Comparison of ENCODE assay signal across 9 cellular contexts in genomic region chr5:160269017-160269416, GRCh38. TPM values are rescaled to one million over a fixed set of nuclear protein-coding genes. Genes with fewer than 3 reads are reported as not detected.
DNase-seq lines count a peak whose midpoint lies in the region; ATAC-seq and TF ChIP-seq lines count a peak whose summit lies in the region.
"Had no signal": no experiment of that assay in that cellular context is flagged by ENCODE, and none has a peak within 500 bp of the region (broad histone marks: within the 10 kb centered on the region; RNA-seq: fewer than 3 reads in every experiment).

No MANE protein-coding gene starts in this region.

- H2AFZ ChIP-seq in trophoblast cell (ENCODE audit: insufficient read depth, low read length, poor library complexity) (peak overlapping the region; percentile 24), MM.1S (ENCODE audit: low read length) (no peak overlapping the region)

- H3K4me2 ChIP-seq in trophoblast cell (ENCODE audit: low read length) (no peak overlapping the region), MM.1S (ENCODE audit: low read depth, low read length) (no peak overlapping the region)

- H4K20me1 ChIP-seq in MM.1S (ENCODE audit: insufficient read depth, low read length): no peaks in the 10 kb centered on the region

- H3K27me3 ChIP-seq in trophoblast cell (ENCODE audit: insufficient read depth, low read length) (no peaks in the 10 kb centered on the region), MM.1S (replicated peaks; ENCODE audit: insufficient read depth, low read length) (no peaks in the 10 kb centered on the region)

- H3K27ac ChIP-seq in trophoblast cell (ENCODE audit: low read depth, low read length) (no peak overlapping the region), MM.1S (ENCODE audit: low read length) (no peak overlapping the region)

- H3K79me2 ChIP-seq in trophoblast cell (ENCODE audit: control insufficient read depth, insufficient read depth, low read length, poor library complexity): peaks cover 4% of the 10 kb centered on the region
- no peaks in the 10 kb centered on the region for H3K79me2 ChIP-seq in MM.1S (ENCODE audit: low read length)

- no peak overlapping the region for H4K8ac ChIP-seq in trophoblast cell (ENCODE audit: low read depth, low read length)

- peak overlapping the region; percentile 7 for H2BK120ac ChIP-seq in trophoblast cell (ENCODE audit: insufficient read depth, low read length, poor library complexity)

- peak overlapping the region; percentile 3 for H2AK5ac ChIP-seq in trophoblast cell (ENCODE audit: low read length)

- H3K36me3 ChIP-seq in trophoblast cell (ENCODE audit: control insufficient read depth in 1 of 2, insufficient read depth in 2 of 2, low read length in 2 of 2): peaks cover 7 to 10% of the 10 kb centered on the region in 2 experiments
- H3K36me3 ChIP-seq in MM.1S (replicated peaks; ENCODE audit: insufficient read depth, low read length): no peaks in the 10 kb centered on the region

- H2BK12ac ChIP-seq in trophoblast cell (ENCODE audit: low read length): peak overlapping the region; percentile 16

- H3K4me3 ChIP-seq in fibroblast of villous mesenchyme (ENCODE audit: low read depth, low read length) (no peak overlapping the region), trophoblast cell (ENCODE audit: low read depth, low read length) (no peak overlapping the region), MM.1S (ENCODE audit: low read length) (no peak overlapping the region)

- no peak overlapping the region for H3K23ac ChIP-seq in trophoblast cell (ENCODE audit: low read length)

- H3F3A ChIP-seq in MM.1S (ENCODE audit: insufficient read depth, low read length): no peaks in the 10 kb centered on the region

- peak overlapping the region; percentile 1 for H3K18ac ChIP-seq in trophoblast cell (ENCODE audit: low read length)

- H4K12ac ChIP-seq in trophoblast cell (ENCODE audit: low read depth, low read length): no peak overlapping the region

- peaks cover 33 to 42% of the 10 kb centered on the region in 2 experiments for H3K4me1 ChIP-seq in trophoblast cell (ENCODE audit: control insufficient read depth in 1 of 2, insufficient read depth in 2 of 2, low read length in 2 of 2)
- no peaks in the 10 kb centered on the region for H3K4me1 ChIP-seq in MM.1S (ENCODE audit: low read length)

- peak overlapping the region; percentile 4 for H2BK5ac ChIP-seq in trophoblast cell (ENCODE audit: low read depth, low read length, poor library complexity)

- H3K79me1 ChIP-seq in trophoblast cell (ENCODE audit: low read length): peaks cover 27% of the 10 kb centered on the region

- ATAC-seq in GM18867 (IDR thresholded peaks at IDR 0.05; ENCODE audit: unreplicated experiment): no peak
- ATAC-seq in HG03378 (IDR thresholded peaks at IDR 0.05; ENCODE audit: unreplicated experiment): no peak
- ATAC-seq in HG02885 (IDR thresholded peaks at IDR 0.05; ENCODE audit: poor library complexity, unreplicated experiment): no peak

- no peak overlapping the region for H3K4ac ChIP-seq in trophoblast cell (ENCODE audit: low read depth, low read length)

- peak overlapping the region; percentile 16 for H3K14ac ChIP-seq in trophoblast cell (ENCODE audit: low read length)

- DNase-seq in EH (ENCODE audit: low read depth): peak; percentile 82
- DNase-seq in SK-MEL-5 (ENCODE audit: low read depth, low spot score): peak; percentile 2
- peak; percentile 90 for DNase-seq in fibroblast of villous mesenchyme (ENCODE audit: low read depth)
- peak; percentile 51 to 61 for DNase-seq in trophoblast cell
- DNase-seq in MM.1S: no peak

- no peak overlapping the region for H3K9ac ChIP-seq in trophoblast cell (ENCODE audit: low read length)
- H3K9ac ChIP-seq in MM.1S (ENCODE audit: low read length): no peak overlapping the region

- in situ Hi-C loops in SK-MEL-5 (cut with HindIII; ENCODE audit: low pct_unique_long_range_greater_than_20kb, low sequenced_read_pairs): no loop called here

- peak overlapping the region; percentile 29 for H4K91ac ChIP-seq in trophoblast cell (ENCODE audit: low read depth, low read length)

- H3K9me3 ChIP-seq in trophoblast cell (ENCODE audit: insufficient read depth, low read depth, low read length): peaks cover 5% of the 10 kb centered on the region
- H3K9me3 ChIP-seq in MM.1S (replicated peaks; ENCODE audit: insufficient read depth, low read length): no peaks in the 10 kb centered on the region

- H3K9me2 ChIP-seq in MM.1S (replicated peaks; ENCODE audit: insufficient read depth, low read length): no peaks in the 10 kb centered on the region

- no CpG with 5 or more reads among the region's 10 CpGs for WGBS in trophoblast cell (ENCODE audit: extremely low coverage, insufficient coverage, insufficient read length)

- TF ChIP-seq CTCF in fibroblast of villous mesenchyme (IDR thresholded peaks at IDR 0.05; ENCODE audit: insufficient read depth, low read depth, low read length) (no peak), MM.1S (IDR thresholded peaks at IDR 0.05; ENCODE audit: low read length) (no peak)

RNA-seq across cellular contexts. Expression of gene FABP6, which starts 39.7 kb away (rescaled TPM):
- total RNA-seq in SK-MEL-5 (2014; rRNA removed; shearing (Covaris generic)): 3.0 and 3.4 TPM in 2 replicates
- polyA plus RNA-seq in SK-MEL-5 (2015; cell fraction: cytosol; rRNA removed): 2.0 and 2.4 TPM in 2 replicates
- 1.5 TPM in 1 of 2 replicates, not detected in the other for polyA plus RNA-seq in SK-MEL-5 (2015; cell fraction: nucleus; rRNA removed)
- total RNA-seq in fibroblast of villous mesenchyme: not detected in 2 replicates
- 0.18 TPM in 1 of 2 replicates, not detected in the other for polyA plus RNA-seq in trophoblast cell (2013)
- polyA plus RNA-seq: adipose tissue had no signal

RNA-seq across cellular contexts. Expression of gene CCNJL, which starts 43.3 kb away (rescaled TPM):
- total RNA-seq in SK-MEL-5 (2014; rRNA removed; shearing (Covaris generic)): 3.2 and 3.9 TPM in 2 replicates
- polyA plus RNA-seq in SK-MEL-5 (2015; cell fraction: cytosol; rRNA removed): 11.3 and 14.3 TPM in 2 replicates
- 3.7 and 4.7 TPM in 2 replicates for polyA plus RNA-seq in SK-MEL-5 (2015; cell fraction: nucleus; rRNA removed)
- total RNA-seq in fibroblast of villous mesenchyme: 0.86 and 1.3 TPM in 2 replicates
- polyA plus RNA-seq in trophoblast cell (2013): 13.6 and 15.2 TPM in 2 replicates
